ENCODE assay signal across 8 cellular contexts in the genomic region with DNA sequence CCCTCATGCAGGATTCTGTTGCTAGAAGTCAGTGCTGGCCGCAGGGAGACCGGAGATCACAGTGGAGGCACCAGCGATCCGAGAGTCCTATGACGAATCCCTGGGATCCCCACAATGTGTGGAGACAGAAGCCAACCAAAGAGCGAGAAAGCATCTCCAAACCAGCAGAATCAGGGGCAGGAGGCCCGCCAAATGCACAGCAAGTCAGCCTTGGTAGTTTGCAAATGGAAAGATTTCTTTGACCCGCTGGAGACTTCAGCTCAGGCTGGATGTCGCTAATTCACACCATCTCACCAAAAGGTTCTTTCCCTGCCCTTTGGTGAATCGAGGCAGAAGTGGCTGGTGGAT. TPM values are rescaled to one million over a fixed set of nuclear protein-coding genes. Genes with fewer than 3 reads are reported as not detected.
DNase-seq lines count a peak whose midpoint lies in the region; ATAC-seq, FAIRE-seq and TF ChIP-seq lines count a peak whose summit lies in the region.

No MANE protein-coding gene starts in this region.

- H3K27me3 ChIP-seq in Karpas-422 (ENCODE audit: low read length), result no peaks in the 10 kb centered on the region

- peaks cover 41% of the 10 kb centered on the region for H3K4me1 Mint-ChIP-seq in dendritic cell treated with granulocyte-macrophage colony-stimulating factor and Interleukin-4, amounts not matched to agents 40 ng/mL and 50 ng/mL, for 4 days (ENCODE audit: low read depth)
- peaks cover 24 to 30% of the 10 kb centered on the region in 2 donors for H3K4me1 Mint-ChIP-seq in natural killer cell

- no peak for TF ChIP-seq CTCF in AG10803 (conservative IDR thresholded peaks at IDR 0.05; ENCODE audit: low read length)
- no peak for TF ChIP-seq CTCF in natural killer cell (IDR thresholded peaks at IDR 0.05)

- H3K4me3 Mint-ChIP-seq in dendritic cell treated with granulocyte-macrophage colony-stimulating factor and Interleukin-4, amounts not matched to agents 40 ng/mL and 50 ng/mL, for 4 days, result peak overlapping the region; percentile 65
- peak overlapping the region; percentile 80 for H3K4me3 Mint-ChIP-seq in natural killer cell

- H3K27me3 Mint-ChIP-seq in dendritic cell treated with granulocyte-macrophage colony-stimulating factor and Interleukin-4, amounts not matched to agents 40 ng/mL and 50 ng/mL, for 4 days, result peaks cover 9% of the 10 kb centered on the region
- H3K27me3 Mint-ChIP-seq in natural killer cell (ENCODE audit: low read depth in 2 of 2), result no peaks in the 10 kb centered on the region

- H4K20me1 ChIP-seq in Karpas-422 (ENCODE audit: insufficient read depth, low read depth, low read length), result peaks cover 9% of the 10 kb centered on the region

- peak in 1 of 3 donors; percentile 2 for ATAC-seq in natural killer cell
- ATAC-seq in HG02970 (IDR thresholded peaks at IDR 0.05; ENCODE audit: low FRiP score, unreplicated experiment), result no peak
- no peak for ATAC-seq in GM18909 (IDR thresholded peaks at IDR 0.05; ENCODE audit: poor library complexity, unreplicated experiment)

- H2AFZ ChIP-seq in Karpas-422 (ENCODE audit: low read length), result peak overlapping the region; percentile 3; the same call in 1 of the 2 replicates

- H3K9me3 ChIP-seq in Karpas-422 (ENCODE audit: low read length), result no peaks in the 10 kb centered on the region

- peak overlapping the region; percentile 25 for H3K27ac Mint-ChIP-seq in dendritic cell treated with granulocyte-macrophage colony-stimulating factor and Interleukin-4, amounts not matched to agents 40 ng/mL and 50 ng/mL, for 4 days
- H3K27ac Mint-ChIP-seq in natural killer cell, result peak overlapping the region; percentile 26 to 54

- peak overlapping the region; percentile 62 for H3K4me3 ChIP-seq in AG10803 (ENCODE audit: low read length)
- peak overlapping the region; percentile 94 for H3K4me3 ChIP-seq in Karpas-422 (ENCODE audit: low read length)

- no peaks in the 10 kb centered on the region for H3K9me2 ChIP-seq in Karpas-422 (replicated peaks; ENCODE audit: insufficient read depth, low read length)

- no peak for FAIRE-seq in GM12891 (lab: Jason Lieb, UNC)
- FAIRE-seq in GM19239 (lab: Jason Lieb, UNC), result no peak

- intact Hi-C loops in dendritic cell treated with granulocyte-macrophage colony-stimulating factor and Interleukin-4, amounts not matched to agents 40 ng/mL and 50 ng/mL, for 4 days (cut with micrococcal nuclease), result loop anchor here (5.0 kb wide), 1 partner anchor 585 kb away; the partner anchor contains the start of gene HERC3
- intact Hi-C loops in natural killer cell (cut with micrococcal nuclease), result no loop called here

- H3K9ac ChIP-seq in Karpas-422 (ENCODE audit: low read length), result peak overlapping the region; percentile 84

- peak overlapping the region; percentile 95 for H3K4me2 ChIP-seq in Karpas-422 (ENCODE audit: low read depth, low read length, poor library complexity, severe bottlenecking)

- H3K27ac ChIP-seq in Karpas-422 (ENCODE audit: low read length), result no peak overlapping the region

- no peaks in the 10 kb centered on the region for H3K36me3 ChIP-seq in Karpas-422 (ENCODE audit: insufficient read depth, low read length)

- TF ChIP-seq POLR2A in GM12891 (IDR thresholded peaks at IDR 0.05; ENCODE audit: low read depth, low read length), result no peak

- H3K4me1 ChIP-seq in Karpas-422 (ENCODE audit: low read length), result peaks cover 35% of the 10 kb centered on the region

- H3K79me2 ChIP-seq in Karpas-422 (ENCODE audit: low read length), result peaks cover 42% of the 10 kb centered on the region

- peaks cover 15% of the 10 kb centered on the region for H3K36me3 Mint-ChIP-seq in dendritic cell treated with granulocyte-macrophage colony-stimulating factor and Interleukin-4, amounts not matched to agents 40 ng/mL and 50 ng/mL, for 4 days (ENCODE audit: low read depth)
- H3K36me3 Mint-ChIP-seq in natural killer cell, result no peaks in the 10 kb centered on the region

- H3K9me3 Mint-ChIP-seq in dendritic cell treated with granulocyte-macrophage colony-stimulating factor and Interleukin-4, amounts not matched to agents 40 ng/mL and 50 ng/mL, for 4 days, result no peaks in the 10 kb centered on the region
- H3K9me3 Mint-ChIP-seq in natural killer cell, result no peaks in the 10 kb centered on the region

- DNase-seq in AG10803 (ENCODE audit: low read depth) (no peak), Karpas-422 (no peak), natural killer cell (no peak), GM12891 (ENCODE audit: insufficient read length, low spot score) (no peak), GM19239 (ENCODE audit: insufficient read length, low spot score) (no peak)

TF ChIP-seq in GM12891, 5 proteins besides CTCF, POLR2A, EP300 and RAD21:
- TF ChIP-seq POLR2AphosphoS5 (IDR thresholded peaks at IDR 0.05; ENCODE audit: low read depth, low read length) (no peak), POU2F2 (IDR thresholded peaks at IDR 0.05; ENCODE audit: low read depth, low read length) (no peak), TAF1 (IDR thresholded peaks at IDR 0.05; ENCODE audit: low read depth, low read length) (no peak), SPI1 (IDR thresholded peaks at IDR 0.05; ENCODE audit: low read depth, low read length) (no peak), PAX5 (IDR thresholded peaks at IDR 0.05; ENCODE audit: insufficient read depth, low read length, severe bottlenecking) (no peak)

RNA-seq across cellular contexts. Expression of gene PKD2, which starts 0.5 kb away (rescaled TPM):
- total RNA-seq in Karpas-422 (2014; rRNA removed; shearing (Covaris generic); ENCODE audit: low replicate concordance), result 17.6 and 20.8 TPM in 2 replicates
- total RNA-seq in natural killer cell, result 1 to 10 TPM; 6.7 to 9.7 (median 7.8) TPM
- polyA plus RNA-seq in GM12891 (2012; ENCODE audit: low read depth, missing spikeins), result 3.4 TPM

RNA-seq across cellular contexts. Expression of gene SPP1, which starts 31.4 kb away (rescaled TPM):
- not detected in 2 replicates for total RNA-seq in Karpas-422 (2014; rRNA removed; shearing (Covaris generic); ENCODE audit: low replicate concordance)
- not detected for total RNA-seq in natural killer cell
- not detected for polyA plus RNA-seq in GM12891 (2012; ENCODE audit: low read depth, missing spikeins)
